8 cellular contexts compared by ENCODE assay signal in genomic region chr2:23351388-23352141, GRCh38. TPM values are rescaled to one million over a fixed set of nuclear protein-coding genes. Genes with fewer than 3 reads are reported as not detected.
DNase-seq lines count a peak whose midpoint lies in the region; ATAC-seq and TF ChIP-seq lines count a peak whose summit lies in the region.

No MANE protein-coding gene starts in this region.

- no peaks in the 10 kb centered on the region for H3F3A ChIP-seq in SK-N-SH (replicated peaks; ENCODE audit: insufficient read depth)

- H3K36me3 ChIP-seq in SK-N-SH (replicated peaks in 1 of 2; ENCODE audit: control insufficient read depth in 1 of 2, insufficient read depth in 2 of 2, low read length in 1 of 2): no peaks in the 10 kb centered on the region
- no peaks in the 10 kb centered on the region for H3K36me3 ChIP-seq in iPS-18a (ENCODE audit: control insufficient read depth, low read depth, low read length)
- H3K36me3 ChIP-seq in skeletal muscle satellite cell (ENCODE audit: insufficient read depth, low read length): no peaks in the 10 kb centered on the region

- H2AFZ ChIP-seq in SK-N-SH (ENCODE audit: low read depth): peak overlapping the region; percentile 77; the same call in 1 of the 2 replicates

- H3K9me3 ChIP-seq in SK-N-SH (no peaks in the 10 kb centered on the region), iPS-18a (ENCODE audit: control insufficient read depth, low read depth, low read length) (no peaks in the 10 kb centered on the region), skeletal muscle satellite cell (replicated peaks; ENCODE audit: low read length) (no peaks in the 10 kb centered on the region)

- CTCF ChIA-PET in SK-N-SH (lab: Yijun Ruan, JAX): interaction anchor here (0.6 to 3.2 kb wide), 58 partner anchors 9 to 1939 kb away, joined by 3 to 32 read pairs (median 4); no protein-coding TSS in a partner anchor

- DNase-seq in DMS53 (lab: John Stamatoyannopoulos, UW): peak; percentile 82
- peak; percentile 98 for DNase-seq in SK-N-SH
- DNase-seq in astrocyte of the spinal cord (ENCODE audit: low read depth, low spot score): peak; percentile 70
- DNase-seq in central memory CD4-positive, alpha-beta T cell: no peak

- H3K9me2 ChIP-seq in SK-N-SH: no peaks in the 10 kb centered on the region

- no peaks in the 10 kb centered on the region for H3K79me2 ChIP-seq in SK-N-SH (ENCODE audit: insufficient read depth)

- H3K4me1 ChIP-seq in SK-N-SH (ENCODE audit: control insufficient read depth in 1 of 2, insufficient read depth in 2 of 2, low read depth in 1 of 2, low read length in 1 of 2) (peaks cover 4 to 24% of the 10 kb centered on the region in 2 experiments; a peak in 2 of 4 replicates), iPS-18a (ENCODE audit: control insufficient read depth, low read depth, low read length) (peaks cover 5% of the 10 kb centered on the region), skeletal muscle satellite cell (ENCODE audit: control insufficient read depth, insufficient read depth, low read length) (peaks cover 10% of the 10 kb centered on the region)

- 35% methylated on average over 31 of the region's 37 CpGs for WGBS in SK-N-SH (ENCODE audit: low lambda C conversion rate)

- peak in 1 of 2 experiments; percentile 38; a peak in 1 of 4 replicates for TF ChIP-seq EP300 in SK-N-SH (IDR thresholded peaks at IDR 0.05; ENCODE audit: borderline replicate concordance in 1 of 2, low read depth in 1 of 2, low read length in 1 of 2)

- peak; percentile 85 for ATAC-seq in GM21367 (IDR thresholded peaks at IDR 0.05; ENCODE audit: unreplicated experiment)
- peak; percentile 89 for ATAC-seq in HG03571 (IDR thresholded peaks at IDR 0.05; ENCODE audit: unreplicated experiment)

- H3K27me3 ChIP-seq in SK-N-SH (ENCODE audit: insufficient read depth) (no peaks in the 10 kb centered on the region), iPS-18a (ENCODE audit: control insufficient read depth, insufficient read depth, low read length) (peaks cover 18% of the 10 kb centered on the region), skeletal muscle satellite cell (ENCODE audit: control insufficient read depth, insufficient read depth, low read length) (peaks cover 13% of the 10 kb centered on the region)

- H3K4me3 ChIP-seq in SK-N-SH (ENCODE audit: low read depth in 2 of 2, low read length in 1 of 2) (no peak overlapping the region), astrocyte of the spinal cord (ENCODE audit: low read depth, low read length) (no peak overlapping the region), iPS-18a (ENCODE audit: low read length) (peak overlapping the region; percentile 21), skeletal muscle satellite cell (ENCODE audit: low read length) (peak overlapping the region; percentile 50)

- in situ Hi-C loops in astrocyte of the spinal cord (cut with HindIII; ENCODE audit: low sequenced_read_pairs): no loop called here

- TF ChIP-seq RAD21 in SK-N-SH (IDR thresholded peaks at IDR 0.05; ENCODE audit: low read length): peak; percentile 85

- POLR2A ChIA-PET in SK-N-SH (lab: Yijun Ruan, JAX): interaction anchor here (0.6 kb wide), 2 partner anchors 11 to 1197 kb away, joined by 3 read pairs; no protein-coding TSS in a partner anchor

- H3K27ac ChIP-seq in SK-N-SH (ENCODE audit: low read depth in 2 of 2, low read length in 1 of 2) (peak overlapping the region in 1 of 2 experiments; percentile 76; a peak in 2 of 4 replicates), iPS-18a (ENCODE audit: low read length) (no peak overlapping the region)

- TF ChIP-seq CTCF in SK-N-SH (IDR thresholded peaks at IDR 0.05) (peak; percentile 91), astrocyte of the spinal cord (IDR thresholded peaks at IDR 0.05; ENCODE audit: low read depth, low read length) (peak; percentile 89)

- H3K9ac ChIP-seq in SK-N-SH: no peak overlapping the region
- no peak overlapping the region for H3K9ac ChIP-seq in iPS-18a (ENCODE audit: low read length)
- H3K9ac ChIP-seq in skeletal muscle satellite cell (ENCODE audit: low read depth, low read length): peak overlapping the region; percentile 49

- H3K4me2 ChIP-seq in SK-N-SH: no peak overlapping the region; the same call in 1 of the 2 replicates
- peak overlapping the region; percentile 74 for H3K4me2 ChIP-seq in skeletal muscle satellite cell (ENCODE audit: low read length)

- no peaks in the 10 kb centered on the region for H4K20me1 ChIP-seq in SK-N-SH (ENCODE audit: insufficient read depth)

TF ChIP-seq in SK-N-SH, 30 proteins besides CTCF, POLR2A, EP300 and RAD21 (continues in another document):
- TF ChIP-seq CHD2 (IDR thresholded peaks at IDR 0.05; ENCODE audit: low read length, partially characterized antibody) (peak; percentile 58), NRF1 (IDR thresholded peaks at IDR 0.05; ENCODE audit: low read depth, low read length) (no peak), RCOR1 (IDR thresholded peaks at IDR 0.05; ENCODE audit: low read length) (peak; percentile 48; the same call in 1 of the 2 replicates), SIN3A (IDR thresholded peaks at IDR 0.05; ENCODE audit: borderline replicate concordance, low read depth, low read length) (no peak), MXI1 (IDR thresholded peaks at IDR 0.05; ENCODE audit: low read depth, low read length) (no peak), GABPA (IDR thresholded peaks at IDR 0.05; ENCODE audit: low read depth) (0 out of 2 replicates have a peak, but pooled peaks have one; percentile 14), JUND (IDR thresholded peaks at IDR 0.05) (no peak), TEAD4 (IDR thresholded peaks at IDR 0.05; ENCODE audit: borderline replicate concordance, insufficient read depth) (no peak), MEF2A (IDR thresholded peaks at IDR 0.05; ENCODE audit: borderline replicate concordance, low read depth) (no peak), MAX (IDR thresholded peaks at IDR 0.05; ENCODE audit: low read depth) (peak; percentile 70; the same call in 1 of the 2 replicates), POLR2AphosphoS5 (IDR thresholded peaks at IDR 0.05; ENCODE audit: low read depth, low read length) (no peak), NFIC (IDR thresholded peaks at IDR 0.05; ENCODE audit: borderline replicate concordance) (peak; percentile 71)
- TF ChIP-seq, protein P1, sequence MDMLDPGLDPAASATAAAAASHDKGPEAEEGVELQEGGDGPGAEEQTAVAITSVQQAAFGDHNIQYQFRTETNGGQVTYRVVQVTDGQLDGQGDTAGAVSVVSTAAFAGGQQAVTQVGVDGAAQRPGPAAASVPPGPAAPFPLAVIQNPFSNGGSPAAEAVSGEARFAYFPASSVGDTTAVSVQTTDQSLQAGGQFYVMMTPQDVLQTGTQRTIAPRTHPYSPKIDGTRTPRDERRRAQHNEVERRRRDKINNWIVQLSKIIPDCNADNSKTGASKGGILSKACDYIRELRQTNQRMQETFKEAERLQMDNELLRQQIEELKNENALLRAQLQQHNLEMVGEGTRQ (IDR thresholded peaks at IDR 0.05; ENCODE audit: borderline replicate concordance, low read depth, low read length): no peak
- TF ChIP-seq, protein P2, sequence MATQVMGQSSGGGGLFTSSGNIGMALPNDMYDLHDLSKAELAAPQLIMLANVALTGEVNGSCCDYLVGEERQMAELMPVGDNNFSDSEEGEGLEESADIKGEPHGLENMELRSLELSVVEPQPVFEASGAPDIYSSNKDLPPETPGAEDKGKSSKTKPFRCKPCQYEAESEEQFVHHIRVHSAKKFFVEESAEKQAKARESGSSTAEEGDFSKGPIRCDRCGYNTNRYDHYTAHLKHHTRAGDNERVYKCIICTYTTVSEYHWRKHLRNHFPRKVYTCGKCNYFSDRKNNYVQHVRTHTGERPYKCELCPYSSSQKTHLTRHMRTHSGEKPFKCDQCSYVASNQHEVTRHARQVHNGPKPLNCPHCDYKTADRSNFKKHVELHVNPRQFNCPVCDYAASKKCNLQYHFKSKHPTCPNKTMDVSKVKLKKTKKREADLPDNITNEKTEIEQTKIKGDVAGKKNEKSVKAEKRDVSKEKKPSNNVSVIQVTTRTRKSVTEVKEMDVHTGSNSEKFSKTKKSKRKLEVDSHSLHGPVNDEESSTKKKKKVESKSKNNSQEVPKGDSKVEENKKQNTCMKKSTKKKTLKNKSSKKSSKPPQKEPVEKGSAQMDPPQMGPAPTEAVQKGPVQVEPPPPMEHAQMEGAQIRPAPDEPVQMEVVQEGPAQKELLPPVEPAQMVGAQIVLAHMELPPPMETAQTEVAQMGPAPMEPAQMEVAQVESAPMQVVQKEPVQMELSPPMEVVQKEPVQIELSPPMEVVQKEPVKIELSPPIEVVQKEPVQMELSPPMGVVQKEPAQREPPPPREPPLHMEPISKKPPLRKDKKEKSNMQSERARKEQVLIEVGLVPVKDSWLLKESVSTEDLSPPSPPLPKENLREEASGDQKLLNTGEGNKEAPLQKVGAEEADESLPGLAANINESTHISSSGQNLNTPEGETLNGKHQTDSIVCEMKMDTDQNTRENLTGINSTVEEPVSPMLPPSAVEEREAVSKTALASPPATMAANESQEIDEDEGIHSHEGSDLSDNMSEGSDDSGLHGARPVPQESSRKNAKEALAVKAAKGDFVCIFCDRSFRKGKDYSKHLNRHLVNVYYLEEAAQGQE (IDR thresholded peaks at IDR 0.05; ENCODE audit: low read depth, low read length): no peak
- TF ChIP-seq, protein P3, sequence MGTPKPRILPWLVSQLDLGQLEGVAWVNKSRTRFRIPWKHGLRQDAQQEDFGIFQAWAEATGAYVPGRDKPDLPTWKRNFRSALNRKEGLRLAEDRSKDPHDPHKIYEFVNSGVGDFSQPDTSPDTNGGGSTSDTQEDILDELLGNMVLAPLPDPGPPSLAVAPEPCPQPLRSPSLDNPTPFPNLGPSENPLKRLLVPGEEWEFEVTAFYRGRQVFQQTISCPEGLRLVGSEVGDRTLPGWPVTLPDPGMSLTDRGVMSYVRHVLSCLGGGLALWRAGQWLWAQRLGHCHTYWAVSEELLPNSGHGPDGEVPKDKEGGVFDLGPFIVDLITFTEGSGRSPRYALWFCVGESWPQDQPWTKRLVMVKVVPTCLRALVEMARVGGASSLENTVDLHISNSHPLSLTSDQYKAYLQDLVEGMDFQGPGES (IDR thresholded peaks at IDR 0.05; ENCODE audit: low read depth, low read length): no peak

RNA-seq across cellular contexts. Expression of gene KLHL29, which starts 33.4 kb away (rescaled TPM):
- 4.2 and 4.6 TPM in 2 replicates for polyA plus RNA-seq in SK-N-SH (2012; rRNA removed)
- polyA plus RNA-seq in SK-N-SH (2012; cell fraction: cytosol; rRNA removed): 2.9 and 3.8 TPM in 2 replicates
- polyA plus RNA-seq in SK-N-SH (2012; cell fraction: nucleus; rRNA removed): 17.7 and 21.5 TPM in 2 replicates
- total RNA-seq in skeletal muscle satellite cell (2012; rRNA removed): 7.6 and 12.7 TPM in 2 replicates

Comparison
In these comparisons a context has a peak if more than half of its experiments do, and no peak if none do; other contexts are left out.
1. H3K4me3 ChIP-seq: peak in iPS-18a (single experiment) and skeletal muscle satellite cell (single experiment); none in SK-N-SH (0 of 2) and astrocyte of the spinal cord (single experiment).